Comparison of ENCODE assay signal across 22 cellular contexts in genomic region chr7:23808421-23808820, GRCh38.
DNase-seq lines count a peak whose midpoint lies in the region; ATAC-seq, FAIRE-seq and TF ChIP-seq lines count a peak whose summit lies in the region.
"Had no signal": no experiment of that assay in that cellular context is flagged by ENCODE, and none has a peak within 500 bp of the region (broad histone marks: within the 10 kb centered on the region; RNA-seq: fewer than 3 reads in every experiment).

No MANE protein-coding gene starts in this region.

- H3K9me3 ChIP-seq in HEK293 (ENCODE audit: control insufficient read depth, insufficient read depth, low read depth, low read length) (0 out of 2 replicates have a peak, but pooled peaks cover 2% of the 10 kb centered on the region), K562 (replicated peaks; ENCODE audit: control insufficient read depth, insufficient read depth, low read depth, low read length) (0 out of 2 replicates have a peak, but pooled peaks cover 2% of the 10 kb centered on the region), H1 (ENCODE audit: insufficient read depth in 2 of 2, low read depth in 1 of 2, low read length in 1 of 2) (0 out of 4 replicates have a peak, but pooled peaks cover 0 to 7% of the 10 kb centered on the region in 2 experiments), osteoblast (ENCODE audit: low read depth, low read length) (peaks cover 5% of the 10 kb centered on the region), kidney (ENCODE audit: control insufficient read depth in 1 of 2, low read length in 2 of 2) (peaks cover 3 to 30% of the 10 kb centered on the region in 2 donors)
- H3K9me3 ChIP-seq: A549 had no signal

- in situ Hi-C loops in K562 (cut with MboI), result no loop called here

- BruUV-seq in K562 (replicated peaks; lab: Mats Ljungman, UMichigan), result no TSS peak

- no peak overlapping the region for H3K27ac ChIP-seq in HEK293 (ENCODE audit: extremely low read depth, low read depth, low read length)
- peak overlapping the region; percentile 35; the same call in 1 of the 3 replicates for H3K27ac ChIP-seq in K562 (ENCODE audit: extremely low read depth, low read depth, low read length)
- H3K27ac ChIP-seq in H1 (ENCODE audit: low read depth, low read length), result no peak overlapping the region
- no peak overlapping the region for H3K27ac ChIP-seq in osteoblast (ENCODE audit: low read depth, low read length)
- H3K27ac ChIP-seq in kidney (ENCODE audit: low read depth in 2 of 2, low read length in 2 of 2), result no peak overlapping the region
- H3K27ac ChIP-seq: 22Rv1; A549; BLaER1 treated with 17β-estradiol and CSF1 and Interleukin-3, amounts not matched to agents 10 nM and 100 nM; C4-2B had no signal

- no peaks in the 10 kb centered on the region for H3K9me1 ChIP-seq in K562 (ENCODE audit: control insufficient read depth, insufficient read depth, low read length)

- H4K20me1 ChIP-seq in K562 (replicated peaks; ENCODE audit: control insufficient read depth, insufficient read depth, low read length) (no peaks in the 10 kb centered on the region), H1 (replicated peaks in 1 of 2; ENCODE audit: control insufficient read depth in 1 of 2, insufficient read depth in 2 of 2, low read length in 2 of 2) (no peaks in the 10 kb centered on the region), osteoblast (ENCODE audit: insufficient read depth, low read length) (no peaks in the 10 kb centered on the region)
- H4K20me1 ChIP-seq: BLaER1 treated with 17β-estradiol and CSF1 and Interleukin-3, amounts not matched to agents 10 nM and 100 nM had no signal

- no peak overlapping the region for H3K9ac ChIP-seq in K562 (ENCODE audit: insufficient read depth in 1 of 2, low read depth in 2 of 2, low read length in 2 of 2)
- no peak overlapping the region for H3K9ac ChIP-seq in H1 (replicated peaks in 1 of 4; ENCODE audit: extremely low read depth in 1 of 4, low read depth in 3 of 4, low read length in 3 of 4)
- H3K9ac ChIP-seq in kidney (ENCODE audit: low read length in 2 of 2), result no peak overlapping the region
- H3K9ac ChIP-seq: BLaER1 treated with 17β-estradiol and CSF1 and Interleukin-3, amounts not matched to agents 10 nM and 100 nM had no signal

- H3K4ac ChIP-seq in H1 (replicated peaks; ENCODE audit: insufficient read length, low read depth, low read length), result no peak overlapping the region

- no peak for DNase-seq in K562 (ENCODE audit: extremely low read depth in 1 of 4, low spot score in 3 of 4)
- no peak for DNase-seq in H1 (ENCODE audit: low read depth in 1 of 2, low spot score in 2 of 2)
- DNase-seq in osteoblast (ENCODE audit: insufficient read length, low spot score, missing footprints), result peak; percentile 37
- DNase-seq in kidney, result no peak
- DNase-seq in activated effector memory CD4-positive, alpha-beta T cell treated with anti-CD3 and anti-CD28 coated beads, Interleukin-2, amount 50 U/mL, for 16 hours, result no peak
- DNase-seq in posterior vena cava (ENCODE audit: low spot score), result no peak
- DNase-seq: AML-193; Caco-2; Calu3; CD4-positive, alpha-beta T cell; CD8-positive, alpha-beta T cell; DMS79 treated with DMSO at 0.1 percent for 48 hours; GF-D8 had no signal

- no peaks in the 10 kb centered on the region for H3K79me1 ChIP-seq in H1 (ENCODE audit: low read depth, low read length)

- H3K27me3 ChIP-seq in K562 (ENCODE audit: control insufficient read depth in 2 of 2, insufficient read depth in 2 of 2, low read length in 2 of 2) (no peaks in the 10 kb centered on the region), H1 (replicated peaks in 1 of 4; ENCODE audit: control insufficient read depth in 3 of 4, extremely low read depth in 1 of 4, insufficient read depth in 3 of 4, low read length in 3 of 4) (no peaks in the 10 kb centered on the region), osteoblast (ENCODE audit: insufficient read depth, low read length) (no peaks in the 10 kb centered on the region)
- H3K27me3 ChIP-seq: BLaER1 treated with 17β-estradiol and CSF1 and Interleukin-3, amounts not matched to agents 10 nM and 100 nM had no signal

- ATAC-seq in K562, result peak; percentile 60
- ATAC-seq: CD8-positive, alpha-beta T cell had no signal

- intact Hi-C loops in K562 (cut with micrococcal nuclease), result no loop called here
- intact Hi-C loops in kidney (cut with DNase I), result no loop called here
- intact Hi-C loops in posterior vena cava (cut with DNase I), result no loop called here

- H3K23me2 ChIP-seq in H1 (ENCODE audit: low read depth, low read length), result no peaks in the 10 kb centered on the region

- no peak overlapping the region for H2BK5ac ChIP-seq in H1 (ENCODE audit: low read depth, low read length)

- H4K5ac ChIP-seq in H1 (ENCODE audit: insufficient read length, low read depth, low read length), result no peak overlapping the region

- H3K56ac ChIP-seq in H1 (replicated peaks; ENCODE audit: insufficient read length, low read depth, low read length), result no peak overlapping the region

- TF ChIP-seq POLR2A in K562 (conservative IDR thresholded peaks at IDR 0.05), result no peak
- no peak for TF ChIP-seq POLR2A in H1 (IDR thresholded peaks at IDR 0.05; ENCODE audit: control extremely low read depth in 1 of 2, low read depth in 2 of 2, low read length in 2 of 2)

- H3K79me2 ChIP-seq in K562 (ENCODE audit: control insufficient read depth, insufficient read depth, low read length), result no peaks in the 10 kb centered on the region
- H3K79me2 ChIP-seq in H1 (ENCODE audit: control insufficient read depth in 1 of 2, insufficient read depth in 2 of 2, low read length in 2 of 2), result no peaks in the 10 kb centered on the region
- H3K79me2 ChIP-seq in osteoblast (ENCODE audit: insufficient read depth, low read length), result no peaks in the 10 kb centered on the region

- WGBS in K562 (ENCODE audit: insufficient coverage, low coverage, missing lambda C conversion rate), result 70% methylated on average over 3 of the region's 3 CpGs
- 84% methylated on average over 3 of the region's 3 CpGs; no CpG with 5 or more reads in 1 of the 2 experiments for WGBS in H1 (ENCODE audit: extremely low coverage in 1 of 2, insufficient coverage in 1 of 2, insufficient read length in 1 of 2, insufficient replicate concordance in 2 of 2, low coverage in 1 of 2, low lambda C conversion rate in 2 of 2, missing lambda C conversion rate in 1 of 2), 2 experiments

- peak overlapping the region; percentile 41 for H3K4me2 ChIP-seq in K562 (ENCODE audit: insufficient read depth, low read length)
- H3K4me2 ChIP-seq in H1 (ENCODE audit: insufficient read depth in 1 of 2, low read depth in 2 of 2, low read length in 2 of 2), result no peak overlapping the region
- H3K4me2 ChIP-seq in osteoblast (ENCODE audit: insufficient read depth, low read length), result no peak overlapping the region
- H3K4me2 ChIP-seq: A549; BLaER1 treated with 17β-estradiol and CSF1 and Interleukin-3, amounts not matched to agents 10 nM and 100 nM had no signal

- H3K14ac ChIP-seq in H1 (ENCODE audit: insufficient read length), result no peak overlapping the region

- TF ChIP-seq CTCF in HEK293 (tag by site-specific recombination; IDR thresholded peaks at IDR 0.05), result no peak
- no peak for TF ChIP-seq CTCF in K562 (IDR thresholded peaks at IDR 0.05 in 2 of 3, conservative IDR thresholded peaks at IDR 0.05 in 1 of 3; ENCODE audit: insufficient read depth in 2 of 3, low read depth in 1 of 3, low read length in 3 of 3)
- no peak for TF ChIP-seq CTCF in H1 (IDR thresholded peaks at IDR 0.05; ENCODE audit: control extremely low read depth in 1 of 3, insufficient read depth in 1 of 3, low read depth in 1 of 3, low read length in 3 of 3)
- TF ChIP-seq CTCF in osteoblast (IDR thresholded peaks at IDR 0.05; ENCODE audit: extremely low read depth, low read depth, low read length), result no peak
- no peak for TF ChIP-seq CTCF in kidney (IDR thresholded peaks at IDR 0.05; ENCODE audit: borderline replicate concordance, extremely low read depth, insufficient read depth)

- no peak for FAIRE-seq in K562 (lab: Jason Lieb, UNC)
- FAIRE-seq in H1 (lab: Jason Lieb, UNC), result no peak
- no peak for FAIRE-seq in kidney (lab: Jason Lieb, UNC)
- FAIRE-seq: A549, D721Med, G401.6, GM12891, GM19239 had no signal

- H2BK15ac ChIP-seq in H1 (ENCODE audit: low read length), result no peak overlapping the region

- no peak overlapping the region for H4K8ac ChIP-seq in H1 (ENCODE audit: extremely low read depth, insufficient read depth, low read length)

- H3K4me3 ChIP-seq in HEK293 (ENCODE audit: low read depth, low read length) (no peak overlapping the region), K562 (no peak overlapping the region), H1 (ENCODE audit: extremely low read depth in 1 of 4, insufficient read depth in 2 of 4, low read depth in 3 of 4, low read length in 4 of 4) (no peak overlapping the region), osteoblast (ENCODE audit: insufficient read depth, low read length) (no peak overlapping the region), kidney (ENCODE audit: low read length in 2 of 2) (no peak overlapping the region)
- H3K4me3 ChIP-seq: A549; BLaER1 treated with 17β-estradiol and CSF1 and Interleukin-3, amounts not matched to agents 10 nM and 100 nM had no signal

- H2BK120ac ChIP-seq in H1 (replicated peaks; ENCODE audit: low read depth, low read length), result no peak overlapping the region

- POLR2A ChIA-PET in HEK293 (lab: Yijun Ruan, JAX) (no interaction called here), K562 (lab: Yijun Ruan, JAX) (no interaction called here), H1 (lab: Charles Lee; ENCODE audit: partially characterized antibody) (no interaction called here)

- H2AK5ac ChIP-seq in H1 (ENCODE audit: low read depth, low read length), result no peak overlapping the region

- TF ChIP-seq RAD21 in K562 (CRISPR knock-in tag; conservative IDR thresholded peaks at IDR 0.05 in 1 of 2, IDR thresholded peaks at IDR 0.05 in 1 of 2) (no peak), H1 (IDR thresholded peaks at IDR 0.05 in 1 of 2, conservative IDR thresholded peaks at IDR 0.05 in 1 of 2; ENCODE audit: low read depth in 2 of 2, low read length in 2 of 2) (no peak)

- CTCF ChIA-PET in HEK293 (lab: Yijun Ruan, JAX), result interaction anchor here (0.6 kb wide), 1 partner anchor 1581 kb away, joined by 4 read pairs; no protein-coding TSS in a partner anchor
- CTCF ChIA-PET in K562 (lab: Yijun Ruan, JAX; ENCODE audit: low intra/inter-chr PET ratio), result no interaction called here
- CTCF ChIA-PET in H1 (lab: Charles Lee; ENCODE audit: partially characterized antibody), result no interaction called here

- H2AFZ ChIP-seq in K562 (ENCODE audit: low read depth, low read length), result peak overlapping the region; percentile 91
- 0 out of 2 replicates have a peak overlapping the region, but pooled peaks have one; percentile 38 for H2AFZ ChIP-seq in H1 (ENCODE audit: low read length)
- H2AFZ ChIP-seq in osteoblast (ENCODE audit: low read length), result no peak overlapping the region

- H2BK20ac ChIP-seq in H1 (ENCODE audit: low read length), result no peak overlapping the region

- no peak for TF ChIP-seq EP300 in K562 (IDR thresholded peaks at IDR 0.05; ENCODE audit: low read length)
- no peak for TF ChIP-seq EP300 in H1 (IDR thresholded peaks at IDR 0.05; ENCODE audit: borderline replicate concordance in 1 of 2, low read depth in 2 of 2, low read length in 2 of 2)

- H3K23ac ChIP-seq in H1 (ENCODE audit: insufficient read length), result no peak overlapping the region

- H3K18ac ChIP-seq in H1 (ENCODE audit: extremely low read depth, low read length), result no peak overlapping the region

- H4K91ac ChIP-seq in H1 (replicated peaks; ENCODE audit: insufficient read length, low read length), result no peak overlapping the region

- H3K4me1 ChIP-seq in HEK293 (ENCODE audit: control insufficient read depth, insufficient read depth, low read length), result no peaks in the 10 kb centered on the region
- H3K4me1 ChIP-seq in K562 (replicated peaks in 1 of 2; ENCODE audit: control insufficient read depth in 2 of 2, insufficient read depth in 2 of 2, low read length in 2 of 2), result peaks cover 7 to 26% of the 10 kb centered on the region in 2 experiments; a peak in 2 of 5 replicates
- no peaks in the 10 kb centered on the region for H3K4me1 ChIP-seq in H1 (replicated peaks in 1 of 4; ENCODE audit: control insufficient read depth in 3 of 4, insufficient read depth in 4 of 4, low read length in 3 of 4)
- no peaks in the 10 kb centered on the region for H3K4me1 ChIP-seq in osteoblast (ENCODE audit: insufficient read depth, low read length)
- no peaks in the 10 kb centered on the region for H3K4me1 ChIP-seq in kidney (ENCODE audit: control insufficient read depth in 1 of 2, insufficient read depth in 1 of 2, low read depth in 1 of 2, low read length in 2 of 2)
- H3K4me1 ChIP-seq: A549, Caco-2 had no signal

- no peak overlapping the region for H2BK12ac ChIP-seq in H1 (ENCODE audit: low read depth, low read length)

- H3K36me3 ChIP-seq in HEK293 (ENCODE audit: control insufficient read depth in 2 of 2, insufficient read depth in 1 of 2, low read length in 2 of 2), result no peaks in the 10 kb centered on the region
- H3K36me3 ChIP-seq in K562 (ENCODE audit: control insufficient read depth, insufficient read depth, low read length), result no peaks in the 10 kb centered on the region
- H3K36me3 ChIP-seq in H1 (ENCODE audit: control insufficient read depth in 2 of 4, insufficient read depth in 4 of 4, low read length in 3 of 4), result no peaks in the 10 kb centered on the region
- no peaks in the 10 kb centered on the region for H3K36me3 ChIP-seq in osteoblast (ENCODE audit: insufficient read depth, low read length)
- H3K36me3 ChIP-seq in kidney (ENCODE audit: control insufficient read depth in 1 of 2, insufficient read depth in 2 of 2, low read length in 2 of 2), result no peaks in the 10 kb centered on the region
- H3K36me3 ChIP-seq: BLaER1 treated with 17β-estradiol and CSF1 and Interleukin-3, amounts not matched to agents 10 nM and 100 nM had no signal
